ENCODE assay signal across 15 cellular contexts in the genomic region with DNA sequence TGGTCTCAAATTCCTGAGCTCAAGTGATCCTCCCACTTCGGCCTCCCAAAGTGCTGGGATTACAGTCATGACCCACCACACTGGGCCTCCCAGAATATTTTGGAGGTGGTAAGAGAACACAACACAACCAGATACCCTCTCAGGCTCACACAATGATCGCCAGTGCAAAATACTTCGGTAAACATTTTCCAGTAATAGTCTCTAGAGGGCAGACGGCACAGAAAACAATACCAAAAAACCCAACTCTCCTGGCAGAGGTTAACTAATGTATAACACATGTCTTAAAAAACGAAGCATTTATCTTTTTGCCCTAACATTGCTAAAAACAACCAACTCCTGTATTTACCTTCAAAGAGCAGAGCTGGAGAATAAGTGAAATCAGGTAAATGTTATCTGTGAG. TPM values are rescaled to one million over a fixed set of nuclear protein-coding genes. Genes with fewer than 3 reads are reported as not detected.
A peak's percentile ranks its signal among the peaks of the same experiment; 100 is the strongest.
DNase-seq lines count a peak whose midpoint lies in the region; ATAC-seq and TF ChIP-seq lines count a peak whose summit lies in the region.
"Had no signal": no experiment of that assay in that cellular context is flagged by ENCODE, and none has a peak within 500 bp of the region (broad histone marks: within the 10 kb centered on the region; RNA-seq: fewer than 3 reads in every experiment).

No MANE protein-coding gene starts in this region.

- H3K9me3 ChIP-seq in mammary epithelial cell (replicated peaks; ENCODE audit: insufficient read depth, low read length) (peaks cover 6% of the 10 kb centered on the region), OCI-LY7 (ENCODE audit: low read length) (peaks cover 34% of the 10 kb centered on the region), skeletal muscle satellite cell (replicated peaks; ENCODE audit: low read length) (no peaks in the 10 kb centered on the region)
- H3K9me3 ChIP-seq: body of pancreas, upper lobe of left lung had no signal

- DNase-seq in MCF 10A (ENCODE audit: unreplicated experiment) (peak; percentile 11), mammary epithelial cell (no peak), OCI-LY7 (ENCODE audit: low spot score) (peak; percentile 9)
- DNase-seq in effector memory CD8-positive, alpha-beta T cell = no peak
- no peak for DNase-seq in effector CD8-positive, alpha-beta T cell (lab: John Stamatoyannopoulos, UW)
- DNase-seq: activated CD4-positive, alpha-beta memory T cell treated with anti-CD3 and anti-CD28 coated beads, Interleukin-2, amount 10 ng/mL, durations not matched to agents 7 days and 5 days; body of pancreas; NCI-H226; SW 1271; upper lobe of left lung had no signal

- H3K9ac ChIP-seq in mammary epithelial cell (ENCODE audit: insufficient read depth, low read length) = no peak overlapping the region
- H3K9ac ChIP-seq in skeletal muscle satellite cell (ENCODE audit: low read depth, low read length) = no peak overlapping the region
- H3K9ac ChIP-seq: BLaER1 treated with 17β-estradiol and CSF1 and Interleukin-3, amounts not matched to agents 10 nM and 100 nM had no signal

- H3K4me1 Mint-ChIP-seq in MCF 10A (ENCODE audit: insufficient read depth, unreplicated experiment) = peaks cover 31% of the 10 kb centered on the region
- H3K4me1 Mint-ChIP-seq in effector memory CD8-positive, alpha-beta T cell (ENCODE audit: low read depth in 2 of 2) = peaks cover 49 to 57% of the 10 kb centered on the region in 2 donors

- peaks cover 8% of the 10 kb centered on the region for H3K4me1 ChIP-seq in mammary epithelial cell (ENCODE audit: insufficient read depth, low read length)
- peaks cover 6% of the 10 kb centered on the region for H3K4me1 ChIP-seq in OCI-LY7 (ENCODE audit: insufficient read depth, low read length, poor library complexity, severe bottlenecking)
- H3K4me1 ChIP-seq in skeletal muscle satellite cell (ENCODE audit: control insufficient read depth, insufficient read depth, low read length) = peaks cover 4% of the 10 kb centered on the region

- BruUV-seq in MCF 10A (replicated peaks; lab: Mats Ljungman, UMichigan) (no TSS peak), mammary epithelial cell (replicated peaks; lab: Mats Ljungman, UMichigan) (no TSS peak), OCI-LY7 (replicated peaks; lab: Mats Ljungman, UMichigan) (no TSS peak)

- H3K79me2 ChIP-seq in mammary epithelial cell (ENCODE audit: insufficient read depth, low read length) = peaks cover 99% of the 10 kb centered on the region
- H3K79me2 ChIP-seq in OCI-LY7 (ENCODE audit: insufficient read depth, low read depth, low read length) = peaks cover 100% of the 10 kb centered on the region

- H3K27ac Mint-ChIP-seq in MCF 10A (ENCODE audit: low read depth, unreplicated experiment) = no peak overlapping the region
- peak overlapping the region; percentile 17 to 72 for H3K27ac Mint-ChIP-seq in effector memory CD8-positive, alpha-beta T cell
- H3K27ac Mint-ChIP-seq: activated CD4-positive, alpha-beta memory T cell treated with anti-CD3 and anti-CD28 coated beads, Interleukin-2, amount 10 ng/mL, durations not matched to agents 7 days and 5 days had no signal

- no peaks in the 10 kb centered on the region for H3K9me2 ChIP-seq in OCI-LY7 (ENCODE audit: insufficient read depth, low read length)

- dilution Hi-C loops in mammary epithelial cell (cut with HindIII; ENCODE audit: low sequenced_read_pairs) = no loop called here

- in situ Hi-C loops in mammary epithelial cell (cut with MboI; ENCODE audit: low sequenced_read_pairs in 2 of 2) = no loop called here

- H3K4me3 ChIP-seq in mammary epithelial cell (replicated peaks in 1 of 3; ENCODE audit: insufficient read depth in 1 of 3, low read depth in 2 of 3, low read length in 3 of 3) (no peak overlapping the region), OCI-LY7 (ENCODE audit: low read depth, low read length, poor library complexity, severe bottlenecking) (no peak overlapping the region), skeletal muscle satellite cell (ENCODE audit: low read length) (no peak overlapping the region)
- H3K4me3 ChIP-seq: BLaER1 treated with 17β-estradiol and CSF1 and Interleukin-3, amounts not matched to agents 10 nM and 100 nM; body of pancreas; upper lobe of left lung had no signal

- H3K36me3 ChIP-seq in mammary epithelial cell (ENCODE audit: insufficient read depth, low read length) (peaks cover 60% of the 10 kb centered on the region), OCI-LY7 (ENCODE audit: insufficient read depth, low read length) (peaks cover 99% of the 10 kb centered on the region), skeletal muscle satellite cell (ENCODE audit: insufficient read depth, low read length) (peaks cover 85% of the 10 kb centered on the region)

- H3K36me3 Mint-ChIP-seq in MCF 10A (ENCODE audit: insufficient read depth, unreplicated experiment) = peaks cover 98% of the 10 kb centered on the region
- H3K36me3 Mint-ChIP-seq in effector memory CD8-positive, alpha-beta T cell (ENCODE audit: insufficient read depth) = peaks cover 99% of the 10 kb centered on the region

- WGBS in mammary epithelial cell (ENCODE audit: low coverage, missing lambda C conversion rate) = 68% methylated on average over 5 of the region's 5 CpGs

- H4K20me1 ChIP-seq in mammary epithelial cell (ENCODE audit: insufficient read depth, low read length) (peaks cover 32% of the 10 kb centered on the region), OCI-LY7 (ENCODE audit: insufficient read depth, low read length) (peaks cover 36% of the 10 kb centered on the region)

- POLR2A ChIA-PET in MCF 10A (lab: Yijun Ruan, JAX) = interaction anchor here (0.9 to 1.3 kb wide), 2 partner anchors 9 to 43 kb away, joined by 4 to 5 read pairs; no protein-coding TSS in a partner anchor
- POLR2A ChIA-PET in OCI-LY7 (lab: Charles Lee) = no interaction called here

- CTCF ChIA-PET in MCF 10A (lab: Yijun Ruan, JAX) = interaction anchor here (0.6 to 1.1 kb wide), 4 partner anchors 47 to 134 kb away, joined by 3 read pairs; no protein-coding TSS in a partner anchor
- CTCF ChIA-PET in mammary epithelial cell (lab: Charles Lee; ENCODE audit: low non-redundant PET) = interaction anchor here (0.6 kb wide), 1 partner anchor 138 kb away, joined by 5 read pairs; no protein-coding TSS in a partner anchor
- CTCF ChIA-PET in OCI-LY7 (lab: Charles Lee; ENCODE audit: unreplicated experiment) = interaction anchor here (1.2 kb wide), 1 partner anchor 11 kb away, joined by 3 read pairs; a partner anchor contains a TSS

- H3K27me3 ChIP-seq in mammary epithelial cell (ENCODE audit: insufficient read depth, low read length) (no peaks in the 10 kb centered on the region), skeletal muscle satellite cell (ENCODE audit: control insufficient read depth, insufficient read depth, low read length) (no peaks in the 10 kb centered on the region)
- H3K27me3 ChIP-seq: BLaER1 treated with 17β-estradiol and CSF1 and Interleukin-3, amounts not matched to agents 10 nM and 100 nM; body of pancreas; upper lobe of left lung had no signal

- TF ChIP-seq CTCF in MCF 10A (IDR thresholded peaks at IDR 0.05; ENCODE audit: unreplicated experiment) (no peak), mammary epithelial cell (conservative IDR thresholded peaks at IDR 0.05 in 1 of 2, IDR thresholded peaks at IDR 0.05 in 1 of 2; ENCODE audit: extremely low read depth in 1 of 2, insufficient read depth in 1 of 2, low read depth in 1 of 2, low read length in 2 of 2) (no peak), OCI-LY7 (conservative IDR thresholded peaks at IDR 0.05; ENCODE audit: low read length) (peak; percentile 66)

- H3K4me3 Mint-ChIP-seq in MCF 10A (ENCODE audit: unreplicated experiment) = no peak overlapping the region
- peak overlapping the region; percentile 50 to 62 for H3K4me3 Mint-ChIP-seq in effector memory CD8-positive, alpha-beta T cell
- H3K4me3 Mint-ChIP-seq: activated CD4-positive, alpha-beta memory T cell treated with anti-CD3 and anti-CD28 coated beads, Interleukin-2, amount 10 ng/mL, durations not matched to agents 7 days and 5 days had no signal

- H3K27ac ChIP-seq in mammary epithelial cell (ENCODE audit: insufficient read depth, low read depth, low read length) (no peak overlapping the region), OCI-LY7 (ENCODE audit: low read depth, low read length, poor library complexity, severe bottlenecking) (no peak overlapping the region)
- H3K27ac ChIP-seq: BLaER1 treated with 17β-estradiol and CSF1 and Interleukin-3, amounts not matched to agents 10 nM and 100 nM; body of pancreas; upper lobe of left lung had no signal

- H3K9me3 Mint-ChIP-seq in MCF 10A (ENCODE audit: unreplicated experiment) = no peaks in the 10 kb centered on the region
- H3K9me3 Mint-ChIP-seq in effector memory CD8-positive, alpha-beta T cell = peaks cover 0 to 1% of the 10 kb centered on the region in 2 donors

- intact Hi-C loops in MCF 10A (cut with micrococcal nuclease) (no loop called here), mammary epithelial cell (cut with micrococcal nuclease) (no loop called here), OCI-LY7 (cut with micrococcal nuclease; ENCODE audit: unreplicated experiment) (no loop called here)

- H3K4me2 ChIP-seq in mammary epithelial cell (ENCODE audit: insufficient read depth, low read depth, low read length) (no peak overlapping the region), OCI-LY7 (ENCODE audit: low read length) (0 out of 2 replicates have a peak overlapping the region, but pooled peaks have one; percentile 22), skeletal muscle satellite cell (ENCODE audit: low read length) (peak overlapping the region; percentile 12)

- H2AFZ ChIP-seq in mammary epithelial cell (ENCODE audit: low read depth, low read length) = no peak overlapping the region
- H2AFZ ChIP-seq in OCI-LY7 (ENCODE audit: low read length) = no peak overlapping the region

- peak; percentile 51 for ATAC-seq in effector memory CD8-positive, alpha-beta T cell (replicated peaks)
- no peak for ATAC-seq in GM21447 (IDR thresholded peaks at IDR 0.05; ENCODE audit: unreplicated experiment)
- no peak for ATAC-seq in HG03432 (IDR thresholded peaks at IDR 0.05; ENCODE audit: unreplicated experiment)
- ATAC-seq: body of pancreas, left lobe of liver had no signal

- H3K27me3 Mint-ChIP-seq in MCF 10A (ENCODE audit: insufficient read depth, unreplicated experiment) = no peaks in the 10 kb centered on the region
- H3K27me3 Mint-ChIP-seq in effector memory CD8-positive, alpha-beta T cell = no peaks in the 10 kb centered on the region
- H3K27me3 Mint-ChIP-seq: activated CD4-positive, alpha-beta memory T cell treated with anti-CD3 and anti-CD28 coated beads, Interleukin-2, amount 10 ng/mL, durations not matched to agents 7 days and 5 days had no signal

RNA-seq across cellular contexts. Expression of a gene that starts 10.5 kb away (rescaled TPM):
- 78.6 and 88.0 TPM in 2 replicates for total RNA-seq in MCF 10A (2022)
- 10 to 100 TPM; 57.2 to 72.3 TPM for total RNA-seq in mammary epithelial cell
- 25.4 TPM for polyA plus RNA-seq in mammary epithelial cell
- polyA minus RNA-seq in mammary epithelial cell = 29.4 TPM
- 36.0 and 37.1 TPM in 2 replicates for total RNA-seq in OCI-LY7 (2014; rRNA removed; shearing (Covaris generic))
- 70.4 and 71.4 TPM in 2 replicates for total RNA-seq in OCI-LY7 (2022)
- total RNA-seq in skeletal muscle satellite cell (2012; rRNA removed) = 38.0 and 40.8 TPM in 2 replicates

RNA-seq across cellular contexts. Expression of a gene that starts 36.8 kb away (rescaled TPM):
- total RNA-seq in MCF 10A (2022) (not detected in 2 replicates), mammary epithelial cell (not detected), OCI-LY7 (2022) (not detected in 2 replicates)
- polyA plus RNA-seq in mammary epithelial cell = not detected
- polyA minus RNA-seq in mammary epithelial cell = not detected
- not detected in 2 replicates for total RNA-seq in OCI-LY7 (2014; rRNA removed; shearing (Covaris generic))
- total RNA-seq in skeletal muscle satellite cell (2012; rRNA removed) = not detected in 2 replicates
- total RNA-seq: activated CD4-positive, alpha-beta memory T cell treated with anti-CD3 and anti-CD28 coated beads, Interleukin-2, amount 10 ng/mL, durations not matched to agents 7 days and 5 days; body of pancreas; left lobe of liver; upper lobe of left lung had no signal

Comparison
In these comparisons a context has a peak if more than half of its experiments do, and no peak if none do; other contexts are left out.
1. DNase-seq: peak in MCF 10A (single experiment) and OCI-LY7 (single experiment); none in mammary epithelial cell (single experiment), effector memory CD8-positive, alpha-beta T cell (0 of 3) and effector CD8-positive, alpha-beta T cell (single experiment).